21 cellular contexts compared by ENCODE assay signal in the genomic region with DNA sequence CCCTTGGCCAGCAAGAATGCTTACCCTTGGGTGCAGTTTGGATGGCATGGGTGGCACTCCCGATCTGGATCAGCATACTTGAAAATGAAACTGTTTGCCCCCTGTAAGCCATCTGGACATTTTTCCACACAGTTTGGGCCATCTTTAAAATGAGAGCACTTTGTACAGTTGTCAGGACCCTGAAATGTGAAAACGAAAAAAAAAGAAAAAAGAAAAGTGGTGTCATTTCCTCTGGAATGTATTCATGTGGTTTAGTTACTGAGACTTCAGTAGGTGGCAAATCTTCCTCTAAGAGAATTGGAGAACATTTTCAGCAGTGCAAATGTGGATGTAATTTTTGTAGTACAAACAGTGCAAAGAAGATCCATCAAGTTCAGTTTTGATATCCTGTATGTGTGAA.
A peak's percentile ranks its signal among the peaks of the same experiment; 100 is the strongest.
DNase-seq lines count a peak whose midpoint lies in the region; ATAC-seq and TF ChIP-seq lines count a peak whose summit lies in the region.
"Had no signal": no experiment of that assay in that cellular context is flagged by ENCODE, and none has a peak within 500 bp of the region (broad histone marks: within the 10 kb centered on the region; RNA-seq: fewer than 3 reads in every experiment).

No MANE protein-coding gene starts in this region.

- DNase-seq in H9 (no peak), brain microvascular endothelial cell (no peak), GF-D8 (lab: John Stamatoyannopoulos, UW) (no peak)
- no peak for DNase-seq in stimulated activated naive CD8-positive, alpha-beta T cell treated with anti-CD3 and anti-CD28 coated beads, Interleukin-15, amount 100 ng/mL, for 72 hours
- no peak for DNase-seq in stimulated activated naive B cell treated with anti-CD40 and anti-IgM and Interleukin-4, amounts not matched to agents 10 μg/mL and 1 μg/mL and 100 μg/mL, for 72 hours
- DNase-seq: ACHN; AML-193; BE2C; CD4-positive, alpha-beta T cell; CD8-positive, alpha-beta memory T cell; DMS 273 treated with DMSO at 0.1 percent for 48 hours; DMS79; GM23248; HFFc6 had no signal

- H3K9me2 ChIP-seq in Loucy (replicated peaks; ENCODE audit: low read depth, low read length): no peaks in the 10 kb centered on the region

- no peak overlapping the region for H2BK5ac ChIP-seq in H9 (ENCODE audit: insufficient read length, low read length)

- peak overlapping the region in 2 of 3 experiments; percentile 40 to 48; a peak in 2 of 7 replicates for H3K27ac Mint-ChIP-seq in H9
- H3K27ac Mint-ChIP-seq in stimulated activated naive CD8-positive, alpha-beta T cell treated with anti-CD3 and anti-CD28 coated beads, Interleukin-15, amount 100 ng/mL, for 72 hours: no peak overlapping the region
- no peak overlapping the region for H3K27ac Mint-ChIP-seq in stimulated activated naive B cell treated with anti-CD40 and anti-IgM and Interleukin-4, amounts not matched to agents 10 μg/mL and 1 μg/mL and 100 μg/mL, for 72 hours
- H3K27ac Mint-ChIP-seq: CD14-positive monocyte; CD4-positive, alpha-beta T cell; CD8-positive, alpha-beta memory T cell; HFFc6 had no signal

- H4K91ac ChIP-seq in H9 (ENCODE audit: insufficient read length, low read depth, low read length): no peak overlapping the region

- H3K27me3 Mint-ChIP-seq in H9 (ENCODE audit: low read depth): no peaks in the 10 kb centered on the region
- no peaks in the 10 kb centered on the region for H3K27me3 Mint-ChIP-seq in stimulated activated naive CD8-positive, alpha-beta T cell treated with anti-CD3 and anti-CD28 coated beads, Interleukin-15, amount 100 ng/mL, for 72 hours
- H3K27me3 Mint-ChIP-seq in stimulated activated naive B cell treated with anti-CD40 and anti-IgM and Interleukin-4, amounts not matched to agents 10 μg/mL and 1 μg/mL and 100 μg/mL, for 72 hours: no peaks in the 10 kb centered on the region
- H3K27me3 Mint-ChIP-seq: CD4-positive, alpha-beta T cell had no signal

- H3K9me3 ChIP-seq in H9 (ENCODE audit: control insufficient read depth, low read depth, low read length) (no peaks in the 10 kb centered on the region), Loucy (ENCODE audit: insufficient read depth, low read depth, low read length) (no peaks in the 10 kb centered on the region), OCI-LY3 (ENCODE audit: insufficient read depth, low read length) (no peaks in the 10 kb centered on the region)
- H3K9me3 ChIP-seq: BE2C; BLaER1 treated with 17β-estradiol and CSF1 and Interleukin-3, amounts not matched to agents 10 nM and 100 nM; HAP-1 had no signal

- H2BK15ac ChIP-seq in H9 (ENCODE audit: low read depth, low read length): no peak overlapping the region

- peaks cover 6% of the 10 kb centered on the region for H3K4me1 ChIP-seq in ACC112 (ENCODE audit: control insufficient read depth, insufficient read depth, low read length, unreplicated experiment)
- peaks cover 2% of the 10 kb centered on the region; the same call in 1 of the 2 replicates for H3K4me1 ChIP-seq in H9 (ENCODE audit: insufficient read depth, low read length)
- H3K4me1 ChIP-seq in Loucy (ENCODE audit: insufficient read depth, low read length, poor library complexity, severe bottlenecking): peaks cover 24% of the 10 kb centered on the region
- H3K4me1 ChIP-seq in OCI-LY3 (ENCODE audit: low read length): no peaks in the 10 kb centered on the region

- H3K9ac ChIP-seq in H9 (ENCODE audit: extremely low read depth, insufficient read length, low read length): no peak overlapping the region
- no peak overlapping the region for H3K9ac ChIP-seq in Loucy (ENCODE audit: low read depth, low read length, poor library complexity, severe bottlenecking)
- H3K9ac ChIP-seq in OCI-LY3 (ENCODE audit: low read length): no peak overlapping the region
- H3K9ac ChIP-seq: BLaER1 treated with 17β-estradiol and CSF1 and Interleukin-3, amounts not matched to agents 10 nM and 100 nM; GM23248 had no signal

- no peak overlapping the region for H3K4me3 Mint-ChIP-seq in H9
- H3K4me3 Mint-ChIP-seq in stimulated activated naive CD8-positive, alpha-beta T cell treated with anti-CD3 and anti-CD28 coated beads, Interleukin-15, amount 100 ng/mL, for 72 hours: no peak overlapping the region
- no peak overlapping the region for H3K4me3 Mint-ChIP-seq in stimulated activated naive B cell treated with anti-CD40 and anti-IgM and Interleukin-4, amounts not matched to agents 10 μg/mL and 1 μg/mL and 100 μg/mL, for 72 hours
- H3K4me3 Mint-ChIP-seq: CD14-positive monocyte; CD4-positive, alpha-beta T cell; CD8-positive, alpha-beta memory T cell; HFFc6 had no signal

- H3F3A ChIP-seq in Loucy (ENCODE audit: low read depth): no peaks in the 10 kb centered on the region

- no peak overlapping the region for H3K4ac ChIP-seq in H9 (ENCODE audit: low read depth, low read length)

- H3T11ph ChIP-seq in H9 (ENCODE audit: low read length): no peak overlapping the region

- no peak overlapping the region for H3K4me2 ChIP-seq in H9 (ENCODE audit: insufficient read depth, insufficient read length, low read length)
- H3K4me2 ChIP-seq in Loucy (ENCODE audit: low read depth, low read length, poor library complexity, severe bottlenecking): peak overlapping the region; percentile 42
- no peak overlapping the region for H3K4me2 ChIP-seq in OCI-LY3 (ENCODE audit: low read length)
- H3K4me2 ChIP-seq: BLaER1 treated with 17β-estradiol and CSF1 and Interleukin-3, amounts not matched to agents 10 nM and 100 nM had no signal

- no peaks in the 10 kb centered on the region for H3K23me2 ChIP-seq in H9 (ENCODE audit: insufficient read length, low read depth, low read length, poor library complexity, severe bottlenecking)

- H3K27ac ChIP-seq in ACC112 (ENCODE audit: low read depth, low read length) (no peak overlapping the region), H9 (ENCODE audit: insufficient read length, low read depth, low read length) (no peak overlapping the region), OCI-LY3 (ENCODE audit: low read length) (no peak overlapping the region), brain microvascular endothelial cell (no peak overlapping the region)
- H3K27ac ChIP-seq: 22Rv1; BLaER1 treated with 17β-estradiol and CSF1 and Interleukin-3, amounts not matched to agents 10 nM and 100 nM; GM23248 had no signal

- TF ChIP-seq CTCF in H9 (conservative IDR thresholded peaks at IDR 0.05) (no peak), Loucy (conservative IDR thresholded peaks at IDR 0.05; ENCODE audit: low read length) (no peak), OCI-LY3 (IDR thresholded peaks at IDR 0.05; ENCODE audit: low read depth, low read length) (no peak), brain microvascular endothelial cell (IDR thresholded peaks at IDR 0.05; ENCODE audit: low read depth, low read length, missing control alignments) (no peak)

- no peak overlapping the region for H3K23ac ChIP-seq in H9 (ENCODE audit: insufficient read length, low read depth, low read length)

- WGBS in H9 (ENCODE audit: extremely low coverage, insufficient read length, low lambda C conversion rate): no CpG with 5 or more reads among the region's 2 CpGs

- no peaks in the 10 kb centered on the region for H3K36me3 ChIP-seq in ACC112 (ENCODE audit: insufficient read depth, low read length)
- H3K36me3 ChIP-seq in Loucy (ENCODE audit: insufficient read depth, low read length): no peaks in the 10 kb centered on the region
- no peaks in the 10 kb centered on the region for H3K36me3 ChIP-seq in OCI-LY3 (replicated peaks; ENCODE audit: low read depth, low read length)
- H3K36me3 ChIP-seq in brain microvascular endothelial cell (replicated peaks): no peaks in the 10 kb centered on the region
- H3K36me3 ChIP-seq: BE2C; BLaER1 treated with 17β-estradiol and CSF1 and Interleukin-3, amounts not matched to agents 10 nM and 100 nM; HAP-1 had no signal

- no peaks in the 10 kb centered on the region for H3K36me3 Mint-ChIP-seq in H9 (ENCODE audit: insufficient read depth in 1 of 3, low read depth in 3 of 3)
- no peaks in the 10 kb centered on the region for H3K36me3 Mint-ChIP-seq in stimulated activated naive B cell treated with anti-CD40 and anti-IgM and Interleukin-4, amounts not matched to agents 10 μg/mL and 1 μg/mL and 100 μg/mL, for 72 hours
- H3K36me3 Mint-ChIP-seq: CD14-positive monocyte; CD8-positive, alpha-beta memory T cell had no signal

- H3K14ac ChIP-seq in H9 (ENCODE audit: insufficient read depth, low read length): no peak overlapping the region

- no peak overlapping the region for H2BK12ac ChIP-seq in H9 (ENCODE audit: insufficient read length, low read depth, low read length)

- no peak overlapping the region for H3K18ac ChIP-seq in H9 (ENCODE audit: insufficient read length, low read depth, low read length)

- H3K79me2 ChIP-seq in ACC112 (ENCODE audit: control insufficient read depth, insufficient read depth, low read length, unreplicated experiment) (no peaks in the 10 kb centered on the region), H9 (ENCODE audit: insufficient read depth, low read length) (no peaks in the 10 kb centered on the region), Loucy (ENCODE audit: insufficient read depth, low read length) (no peaks in the 10 kb centered on the region), OCI-LY3 (ENCODE audit: low read length) (no peaks in the 10 kb centered on the region)

- no peak overlapping the region for H2AK5ac ChIP-seq in H9 (ENCODE audit: insufficient read length, low read length)

- no peak overlapping the region for H4K5ac ChIP-seq in H9 (ENCODE audit: insufficient read length, low read depth, low read length)

- H4K8ac ChIP-seq in H9 (replicated peaks; ENCODE audit: insufficient read length, low read depth, low read length): no peak overlapping the region

- H3K27me3 ChIP-seq in ACC112 (ENCODE audit: insufficient read depth, low read length) (no peaks in the 10 kb centered on the region), H9 (ENCODE audit: insufficient read depth, low read length) (no peaks in the 10 kb centered on the region), Loucy (ENCODE audit: insufficient read depth, low read length, poor library complexity, severe bottlenecking) (no peaks in the 10 kb centered on the region), OCI-LY3 (ENCODE audit: low read depth, low read length) (no peaks in the 10 kb centered on the region), brain microvascular endothelial cell (replicated peaks) (no peaks in the 10 kb centered on the region)
- H3K27me3 ChIP-seq: BE2C; BLaER1 treated with 17β-estradiol and CSF1 and Interleukin-3, amounts not matched to agents 10 nM and 100 nM had no signal

- in situ Hi-C loops in brain microvascular endothelial cell (cut with HindIII; ENCODE audit: low pct_ligation_motif_present, low sequenced_read_pairs): no loop called here

- peak overlapping the region; percentile 42 for H3K4me3 ChIP-seq in ACC112 (ENCODE audit: low read depth, low read length)
- H3K4me3 ChIP-seq in Loucy (ENCODE audit: low read length, poor library complexity, severe bottlenecking): no peak overlapping the region
- H3K4me3 ChIP-seq in OCI-LY3 (ENCODE audit: low read length): no peak overlapping the region
- no peak overlapping the region for H3K4me3 ChIP-seq in brain microvascular endothelial cell (ENCODE audit: low read depth, low read length)
- H3K4me3 ChIP-seq: BLaER1 treated with 17β-estradiol and CSF1 and Interleukin-3, amounts not matched to agents 10 nM and 100 nM; GM23248; HAP-1 had no signal

- no peak overlapping the region for H3K56ac ChIP-seq in H9 (ENCODE audit: insufficient read length, low read depth, low read length)

- H2BK20ac ChIP-seq in H9 (ENCODE audit: low read depth, low read length, poor library complexity, severe bottlenecking): no peak overlapping the region

- H2BK120ac ChIP-seq in H9 (ENCODE audit: low read depth, low read length, poor library complexity, severe bottlenecking): no peak overlapping the region

- H2AFZ ChIP-seq in ACC112 (ENCODE audit: low read length, unreplicated experiment): peak overlapping the region; percentile 35
- H2AFZ ChIP-seq in H9 (ENCODE audit: low read length): no peak overlapping the region
- peak overlapping the region; percentile 5; the same call in 1 of the 2 replicates for H2AFZ ChIP-seq in Loucy (ENCODE audit: low read length)
- H2AFZ ChIP-seq in OCI-LY3 (ENCODE audit: low read depth, low read length): peak overlapping the region; percentile 40; the same call in 1 of the 2 replicates
- H2AFZ ChIP-seq: GM23248 had no signal

- H4K20me1 ChIP-seq in H9 (ENCODE audit: control insufficient read depth, insufficient read depth, insufficient read length) (no peaks in the 10 kb centered on the region), Loucy (ENCODE audit: insufficient read depth, low read length, poor library complexity, severe bottlenecking) (no peaks in the 10 kb centered on the region), OCI-LY3 (ENCODE audit: insufficient read depth, low read length) (no peaks in the 10 kb centered on the region)
- H4K20me1 ChIP-seq: BLaER1 treated with 17β-estradiol and CSF1 and Interleukin-3, amounts not matched to agents 10 nM and 100 nM had no signal

- peaks cover 10% of the 10 kb centered on the region in 2 experiments for H3K4me1 Mint-ChIP-seq in H9
- no peaks in the 10 kb centered on the region for H3K4me1 Mint-ChIP-seq in stimulated activated naive CD8-positive, alpha-beta T cell treated with anti-CD3 and anti-CD28 coated beads, Interleukin-15, amount 100 ng/mL, for 72 hours
- no peaks in the 10 kb centered on the region for H3K4me1 Mint-ChIP-seq in stimulated activated naive B cell treated with anti-CD40 and anti-IgM and Interleukin-4, amounts not matched to agents 10 μg/mL and 1 μg/mL and 100 μg/mL, for 72 hours
- H3K4me1 Mint-ChIP-seq: CD14-positive monocyte; CD8-positive, alpha-beta memory T cell had no signal

- no peak for ATAC-seq in stimulated activated naive CD8-positive, alpha-beta T cell treated with anti-CD3 and anti-CD28 coated beads, Interleukin-15, amount 100 ng/mL, for 72 hours
- ATAC-seq in stimulated activated naive B cell treated with anti-CD40 and anti-IgM and Interleukin-4, amounts not matched to agents 10 μg/mL and 1 μg/mL and 100 μg/mL, for 72 hours (replicated peaks): no peak

- no peaks in the 10 kb centered on the region for H3K9me3 Mint-ChIP-seq in H9
- peaks cover 0 to 7% of the 10 kb centered on the region in 2 donors for H3K9me3 Mint-ChIP-seq in stimulated activated naive CD8-positive, alpha-beta T cell treated with anti-CD3 and anti-CD28 coated beads, Interleukin-15, amount 100 ng/mL, for 72 hours
- H3K9me3 Mint-ChIP-seq in stimulated activated naive B cell treated with anti-CD40 and anti-IgM and Interleukin-4, amounts not matched to agents 10 μg/mL and 1 μg/mL and 100 μg/mL, for 72 hours: peaks cover 0 to 1% of the 10 kb centered on the region in 2 donors

- no peaks in the 10 kb centered on the region for H3K79me1 ChIP-seq in H9 (ENCODE audit: insufficient read depth, low read depth, low read length, poor library complexity, severe bottlenecking)

Comparison
In these comparisons a context has a peak if more than half of its experiments do, and no peak if none do; other contexts are left out.
1. H3K27ac Mint-ChIP-seq: peak in H9 (2 of 3); none in stimulated activated naive CD8-positive, alpha-beta T cell treated with anti-CD3 and anti-CD28 coated beads, Interleukin-15, amount 100 ng/mL, for 72 hours (0 of 2) and stimulated activated naive B cell treated with anti-CD40 and anti-IgM and Interleukin-4, amounts not matched to agents 10 μg/mL and 1 μg/mL and 100 μg/mL, for 72 hours (single experiment).